ENCODE assay signal across 16 cellular contexts in the genomic region with DNA sequence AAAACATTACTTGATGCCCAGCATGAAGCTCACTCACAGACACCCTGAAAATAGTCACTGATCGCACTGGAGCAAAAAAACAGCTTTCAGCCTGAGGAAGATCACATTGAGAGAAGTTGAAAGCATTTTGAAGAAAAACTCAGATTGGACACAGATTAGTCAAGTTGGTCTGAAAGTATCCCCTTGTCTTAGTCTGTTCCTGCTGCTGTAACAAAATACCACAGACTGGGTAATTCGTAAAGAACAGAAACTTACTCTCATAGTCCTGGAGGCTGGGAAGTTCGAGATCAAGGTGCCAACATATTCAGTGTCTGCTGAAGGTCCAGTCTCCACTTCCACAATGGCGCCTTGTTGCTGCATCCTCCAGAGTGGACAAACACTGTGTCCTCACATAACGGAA. TPM values are rescaled to one million over a fixed set of nuclear protein-coding genes. Genes with fewer than 3 reads are reported as not detected.
A peak's percentile ranks its signal among the peaks of the same experiment; 100 is the strongest.
DNase-seq lines count a peak whose midpoint lies in the region; ATAC-seq, FAIRE-seq and TF ChIP-seq lines count a peak whose summit lies in the region.
"Had no signal": no experiment of that assay in that cellular context is flagged by ENCODE, and none has a peak within 500 bp of the region (broad histone marks: within the 10 kb centered on the region; RNA-seq: fewer than 3 reads in every experiment).

No MANE protein-coding gene starts in this region.

- no peaks in the 10 kb centered on the region for H3K79me2 ChIP-seq in HepG2 (ENCODE audit: insufficient read depth, low read length)

- BruUV-seq in HepG2 (replicated peaks; lab: Mats Ljungman, UMichigan) = no TSS peak

- POLR2A ChIA-PET in HepG2 (lab: Yijun Ruan, JAX) = interaction anchor here (1.5 kb wide), 1 partner anchor 15 kb away, joined by 5 read pairs; the partner anchor contains the start of gene NDUFV2
- POLR2A ChIA-PET in naive thymus-derived CD8-positive, alpha-beta T cell (lab: Charles Lee) = interaction anchor here (4.8 kb wide), 1 partner anchor 14 kb away, joined by 21 read pairs; the partner anchor contains the start of gene NDUFV2

- H3K27me3 Mint-ChIP-seq in T-helper 1 cell treated with Interleukin-12 subunit alpha and Interleukin-12 subunit beta and Interleukin-4 antibody, amounts not matched to agents 30 μg/mL and 1 μg/mL, for 36 hours (ENCODE audit: low read depth) = no peaks in the 10 kb centered on the region
- H3K27me3 Mint-ChIP-seq in activated T-helper 1 cell treated with anti-CD3 and anti-CD28 coated beads, Interleukin-12 subunit alpha, Interleukin-12 subunit beta, Interleukin-2, Interleukin-4 antibody, amounts not matched to agents 30 ng/mL and 10 ng/mL and 1 ng/mL, durations not matched to agents 14 hours and 24 hours and 36 hours (ENCODE audit: insufficient read depth) = no peaks in the 10 kb centered on the region
- no peaks in the 10 kb centered on the region for H3K27me3 Mint-ChIP-seq in naive thymus-derived CD8-positive, alpha-beta T cell
- H3K27me3 Mint-ChIP-seq: IgD-negative memory B cell had no signal

- H3K4me3 Mint-ChIP-seq in T-helper 1 cell treated with Interleukin-12 subunit alpha and Interleukin-12 subunit beta and Interleukin-4 antibody, amounts not matched to agents 30 μg/mL and 1 μg/mL, for 36 hours = no peak overlapping the region
- H3K4me3 Mint-ChIP-seq in activated T-helper 1 cell treated with anti-CD3 and anti-CD28 coated beads, Interleukin-12 subunit alpha, Interleukin-12 subunit beta, Interleukin-2, Interleukin-4 antibody, amounts not matched to agents 30 ng/mL and 10 ng/mL and 1 ng/mL, durations not matched to agents 14 hours and 24 hours and 36 hours = peak overlapping the region; percentile 26
- H3K4me3 Mint-ChIP-seq in naive thymus-derived CD8-positive, alpha-beta T cell = no peak overlapping the region
- H3K4me3 Mint-ChIP-seq: H9, IgD-negative memory B cell had no signal

- CTCF ChIA-PET in HepG2 (lab: Yijun Ruan, JAX; ENCODE audit: low intra/inter-chr PET ratio, low total read pairs) = no interaction called here

- H3K9ac ChIP-seq in HepG2 (ENCODE audit: insufficient read depth, low read depth, low read length) = no peak overlapping the region
- H3K9ac ChIP-seq: BLaER1 had no signal

- peaks cover 54% of the 10 kb centered on the region for H3K4me1 Mint-ChIP-seq in T-helper 1 cell treated with Interleukin-12 subunit alpha and Interleukin-12 subunit beta and Interleukin-4 antibody, amounts not matched to agents 30 μg/mL and 1 μg/mL, for 36 hours (ENCODE audit: low read depth)
- H3K4me1 Mint-ChIP-seq in activated T-helper 1 cell treated with anti-CD3 and anti-CD28 coated beads, Interleukin-12 subunit alpha, Interleukin-12 subunit beta, Interleukin-2, Interleukin-4 antibody, amounts not matched to agents 30 ng/mL and 10 ng/mL and 1 ng/mL, durations not matched to agents 14 hours and 24 hours and 36 hours (ENCODE audit: low read depth) = peaks cover 66% of the 10 kb centered on the region
- peaks cover 8 to 55% (median 42%) of the 10 kb centered on the region in 4 donors for H3K4me1 Mint-ChIP-seq in naive thymus-derived CD8-positive, alpha-beta T cell
- H3K4me1 Mint-ChIP-seq: H9 had no signal

- no peak overlapping the region for H3K4me2 ChIP-seq in HepG2 (ENCODE audit: low read depth, low read length)
- H3K4me2 ChIP-seq: BLaER1 had no signal

- H2AFZ ChIP-seq in HepG2 (ENCODE audit: low read length) = peak overlapping the region; percentile 52

- no peak for FAIRE-seq in HepG2 (lab: Jason Lieb, UNC)

- H3K9me3 ChIP-seq in HepG2 (ENCODE audit: low read length) = no peaks in the 10 kb centered on the region
- H3K9me3 ChIP-seq in right lobe of liver = no peaks in the 10 kb centered on the region
- H3K9me3 ChIP-seq: BLaER1, Caco-2 had no signal

- peaks cover 23% of the 10 kb centered on the region for H3K36me3 Mint-ChIP-seq in T-helper 1 cell treated with Interleukin-12 subunit alpha and Interleukin-12 subunit beta and Interleukin-4 antibody, amounts not matched to agents 30 μg/mL and 1 μg/mL, for 36 hours (ENCODE audit: low read depth)
- H3K36me3 Mint-ChIP-seq in activated T-helper 1 cell treated with anti-CD3 and anti-CD28 coated beads, Interleukin-12 subunit alpha, Interleukin-12 subunit beta, Interleukin-2, Interleukin-4 antibody, amounts not matched to agents 30 ng/mL and 10 ng/mL and 1 ng/mL, durations not matched to agents 14 hours and 24 hours and 36 hours (ENCODE audit: low read depth) = peaks cover 23% of the 10 kb centered on the region
- no peaks in the 10 kb centered on the region for H3K36me3 Mint-ChIP-seq in naive thymus-derived CD8-positive, alpha-beta T cell
- H3K36me3 Mint-ChIP-seq: IgD-negative memory B cell had no signal

- H4K20me1 ChIP-seq in HepG2 (ENCODE audit: insufficient read depth, low read length) = no peaks in the 10 kb centered on the region
- H4K20me1 ChIP-seq: BLaER1 had no signal

- 77% methylated on average over 5 of the region's 5 CpGs for WGBS in HepG2 (ENCODE audit: low lambda C conversion rate)
- 87% methylated on average over 5 of the region's 5 CpGs for WGBS in right lobe of liver (ENCODE audit: insufficient coverage, low coverage, low lambda C conversion rate, missing lambda C conversion rate)

- H3K9me3 Mint-ChIP-seq in T-helper 1 cell treated with Interleukin-12 subunit alpha and Interleukin-12 subunit beta and Interleukin-4 antibody, amounts not matched to agents 30 μg/mL and 1 μg/mL, for 36 hours = no peaks in the 10 kb centered on the region
- H3K9me3 Mint-ChIP-seq in activated T-helper 1 cell treated with anti-CD3 and anti-CD28 coated beads, Interleukin-12 subunit alpha, Interleukin-12 subunit beta, Interleukin-2, Interleukin-4 antibody, amounts not matched to agents 30 ng/mL and 10 ng/mL and 1 ng/mL, durations not matched to agents 14 hours and 24 hours and 36 hours = peaks cover 3% of the 10 kb centered on the region
- no peaks in the 10 kb centered on the region for H3K9me3 Mint-ChIP-seq in naive thymus-derived CD8-positive, alpha-beta T cell
- H3K9me3 Mint-ChIP-seq: H9, IgD-negative memory B cell had no signal

- TF ChIP-seq CTCF in HepG2 (CRISPR knock-in tag; IDR thresholded peaks at IDR 0.05) = no peak
- TF ChIP-seq CTCF in right lobe of liver (IDR thresholded peaks at IDR 0.05) = no peak

- peaks cover 56% of the 10 kb centered on the region for H3K4me1 ChIP-seq in HepG2 (ENCODE audit: insufficient read depth, low read length)
- H3K4me1 ChIP-seq in right lobe of liver = peaks cover 0 to 11% (median 0%) of the 10 kb centered on the region in 4 donors
- H3K4me1 ChIP-seq: BLaER1 had no signal

- no peak for TF ChIP-seq EP300 in HepG2 (IDR thresholded peaks at IDR 0.05; ENCODE audit: low read depth in 2 of 2, low read length in 2 of 2)
- no peak for TF ChIP-seq EP300 in HepG2 (CRISPR knock-in tag; IDR thresholded peaks at IDR 0.05; ENCODE audit: borderline replicate concordance)

- ATAC-seq in HepG2 (no peak), right lobe of liver (no peak)
- no peak for ATAC-seq in naive thymus-derived CD8-positive, alpha-beta T cell

- H3K27ac ChIP-seq in HepG2 (ENCODE audit: extremely low read length, insufficient read depth, low read length) (no peak overlapping the region), right lobe of liver (no peak overlapping the region)
- H3K27ac ChIP-seq: 22Rv1, BLaER1, RWPE1 had no signal

- intact Hi-C loops in HepG2 (cut with micrococcal nuclease; ENCODE audit: unreplicated experiment) (no loop called here), right lobe of liver (cut with DNase I) (no loop called here)
- intact Hi-C loops in activated T-helper 1 cell treated with anti-CD3 and anti-CD28 coated beads, Interleukin-12 subunit alpha, Interleukin-12 subunit beta, Interleukin-2, Interleukin-4 antibody, amounts not matched to agents 30 ng/mL and 10 ng/mL and 1 ng/mL, durations not matched to agents 14 hours and 24 hours and 36 hours (cut with micrococcal nuclease) = no loop called here

- no peak for TF ChIP-seq RAD21 in HepG2 (CRISPR knock-in tag; IDR thresholded peaks at IDR 0.05)

- no peak for DNase-seq in T-helper 1 cell
- DNase-seq in HepG2 (ENCODE audit: low spot score) = no peak
- DNase-seq in right lobe of liver = no peak
- no peak for DNase-seq in activated T-helper 1 cell treated with anti-CD3 and anti-CD28 coated beads, Interleukin-12 subunit alpha, Interleukin-12 subunit beta, Interleukin-2, Interleukin-4 antibody, amounts not matched to agents 30 ng/mL and 10 ng/mL and 1 ng/mL, durations not matched to agents 14 hours and 24 hours and 36 hours (ENCODE audit: low spot score)
- DNase-seq in naive thymus-derived CD8-positive, alpha-beta T cell = no peak
- no peak for DNase-seq in HK-2 (ENCODE audit: unreplicated experiment)
- no peak for DNase-seq in NCI-H1436 treated with DMSO at 0.1 percent for 48 hours (lab: John Stamatoyannopoulos, UW)
- DNase-seq: Caco-2, H9, NCI-H2227 treated with DMSO at 0.1 percent for 48 hours, NCI-H526 had no signal

- peak overlapping the region; percentile 79 for H3K27ac Mint-ChIP-seq in T-helper 1 cell treated with Interleukin-12 subunit alpha and Interleukin-12 subunit beta and Interleukin-4 antibody, amounts not matched to agents 30 μg/mL and 1 μg/mL, for 36 hours
- H3K27ac Mint-ChIP-seq in activated T-helper 1 cell treated with anti-CD3 and anti-CD28 coated beads, Interleukin-12 subunit alpha, Interleukin-12 subunit beta, Interleukin-2, Interleukin-4 antibody, amounts not matched to agents 30 ng/mL and 10 ng/mL and 1 ng/mL, durations not matched to agents 14 hours and 24 hours and 36 hours = peak overlapping the region; percentile 88
- H3K27ac Mint-ChIP-seq in naive thymus-derived CD8-positive, alpha-beta T cell = peak overlapping the region in 6 of 10 donors; percentile 5 to 89 (median 62)
- H3K27ac Mint-ChIP-seq: H9, IgD-negative memory B cell had no signal

- H3K36me3 ChIP-seq in HepG2 (replicated peaks in 1 of 2; ENCODE audit: control insufficient read depth in 1 of 2, insufficient read depth in 2 of 2, low read length in 2 of 2) (no peaks in the 10 kb centered on the region), right lobe of liver (no peaks in the 10 kb centered on the region)
- H3K36me3 ChIP-seq: BLaER1 had no signal

- H3K27me3 ChIP-seq in HepG2 (ENCODE audit: control insufficient read depth in 1 of 2, insufficient read depth in 2 of 2, low read length in 2 of 2) (no peaks in the 10 kb centered on the region), right lobe of liver (no peaks in the 10 kb centered on the region)
- H3K27me3 ChIP-seq: BLaER1 had no signal

- no peak overlapping the region for H3K4me3 ChIP-seq in HepG2 (replicated peaks in 1 of 3; ENCODE audit: insufficient read depth in 1 of 3, low read depth in 2 of 3, low read length in 3 of 3)
- no peak overlapping the region for H3K4me3 ChIP-seq in right lobe of liver
- H3K4me3 ChIP-seq: BLaER1 had no signal

- TF ChIP-seq POLR2A in HepG2 (IDR thresholded peaks at IDR 0.05; ENCODE audit: insufficient read depth in 1 of 2, low read depth in 2 of 2, low read length in 2 of 2) (no peak), right lobe of liver (IDR thresholded peaks at IDR 0.05) (no peak)

- in situ Hi-C loops in HepG2 (cut with HindIII; ENCODE audit: extremely low pct_ligation_motif_present, low pct_unique_long_range_greater_than_20kb) = no loop called here

RNA-seq across cellular contexts. Expression of gene NDUFV2, which starts 14.2 kb away (rescaled TPM):
- 299 and 369 TPM in 2 replicates for total RNA-seq in HepG2 (2016; rRNA removed; fragmentation: Illumina TruSeq; extraction: Trizol)
- 264 and 285 TPM in 2 replicates for total RNA-seq in HepG2 (2016; cell fraction: cytosol; rRNA removed; fragmentation: Illumina TruSeq; extraction: Trizol; ENCODE audit: low read depth)
- total RNA-seq in HepG2 (2016; cell fraction: insoluble cytoplasmic fraction; rRNA removed; fragmentation: Illumina TruSeq; extraction: Trizol) = 309 and 377 TPM in 2 replicates
- total RNA-seq in HepG2 (2016; cell fraction: membrane; rRNA removed; fragmentation: Illumina TruSeq; extraction: Trizol) = 307 and 313 TPM in 2 replicates
- 175 and 186 TPM in 2 replicates for total RNA-seq in HepG2 (2016; cell fraction: nucleus; rRNA removed; fragmentation: Illumina TruSeq; extraction: Trizol)
- polyA plus RNA-seq in HepG2 (2011; rRNA removed) = 179 and 216 TPM in 2 replicates
- polyA plus RNA-seq in HepG2 (2011; cell fraction: cytosol; rRNA removed) = 94.3 and 126 TPM in 2 replicates
- 54.4 and 62.6 TPM in 2 replicates for polyA plus RNA-seq in HepG2 (2011; cell fraction: nucleus; rRNA removed)
- polyA plus RNA-seq in HepG2 (2012) = 148 and 182 TPM in 2 replicates
- 325 and 381 TPM in 2 replicates for polyA plus RNA-seq in HepG2 (2016; cell fraction: cytosol; fragmentation: Illumina TruSeq; extraction: Trizol; ENCODE audit: low read depth)
- polyA plus RNA-seq in HepG2 (2016; cell fraction: insoluble cytoplasmic fraction; fragmentation: Illumina TruSeq; extraction: Trizol; ENCODE audit: low read depth) = 331 and 354 TPM in 2 replicates
- 233 and 259 TPM in 2 replicates for polyA plus RNA-seq in HepG2 (2016; cell fraction: membrane; fragmentation: Illumina TruSeq; extraction: Trizol; ENCODE audit: low read depth)
- 182 and 183 TPM in 2 replicates for polyA plus RNA-seq in HepG2 (2016; cell fraction: nucleus; fragmentation: Illumina TruSeq; extraction: Trizol; ENCODE audit: insufficient read depth, low read depth)
- 35.8 and 38.7 TPM in 2 replicates for polyA minus RNA-seq in HepG2 (2011; rRNA and poly(A)+ RNA removed; ENCODE audit: low replicate concordance)
- 26.0 and 35.7 TPM in 2 replicates for polyA minus RNA-seq in HepG2 (2011; cell fraction: cytosol; rRNA and poly(A)+ RNA removed)
- 279 and 305 TPM in 2 replicates for polyA minus RNA-seq in HepG2 (2011; cell fraction: nucleus; rRNA and poly(A)+ RNA removed)
- total RNA-seq in right lobe of liver = 100 to 1,000 TPM; 164 to 236 (median 183) TPM
- 381 and 391 TPM in 2 replicates for total RNA-seq in activated T-helper 1 cell treated with anti-CD3 and anti-CD28 coated beads, Interleukin-12 subunit alpha, Interleukin-12 subunit beta, Interleukin-2, Interleukin-4 antibody, amounts not matched to agents 30 ng/mL and 10 ng/mL and 1 ng/mL, durations not matched to agents 14 hours and 24 hours and 36 hours
- total RNA-seq in naive thymus-derived CD8-positive, alpha-beta T cell = 100 to 1,000 TPM; 149 to 166 TPM
- 100 to 1,000 TPM; 106 to 155 (median 128) TPM for polyA plus RNA-seq in naive thymus-derived CD8-positive, alpha-beta T cell

RNA-seq across cellular contexts. Expression of gene ANKRD12, which starts 48.3 kb away (rescaled TPM):
- 16.8 and 23.2 TPM in 2 replicates for total RNA-seq in HepG2 (2016; rRNA removed; fragmentation: Illumina TruSeq; extraction: Trizol)
- 185 and 208 TPM in 2 replicates for total RNA-seq in HepG2 (2016; cell fraction: cytosol; rRNA removed; fragmentation: Illumina TruSeq; extraction: Trizol; ENCODE audit: low read depth)
- 13.8 and 24.0 TPM in 2 replicates for total RNA-seq in HepG2 (2016; cell fraction: insoluble cytoplasmic fraction; rRNA removed; fragmentation: Illumina TruSeq; extraction: Trizol)
- 82.6 and 97.9 TPM in 2 replicates for total RNA-seq in HepG2 (2016; cell fraction: membrane; rRNA removed; fragmentation: Illumina TruSeq; extraction: Trizol)
- total RNA-seq in HepG2 (2016; cell fraction: nucleus; rRNA removed; fragmentation: Illumina TruSeq; extraction: Trizol) = 25.9 and 32.4 TPM in 2 replicates
- polyA plus RNA-seq in HepG2 (2011; rRNA removed) = 5.0 and 6.0 TPM in 2 replicates
- polyA plus RNA-seq in HepG2 (2011; cell fraction: cytosol; rRNA removed) = 1.1 and 3.2 TPM in 2 replicates
- 11.1 and 12.2 TPM in 2 replicates for polyA plus RNA-seq in HepG2 (2011; cell fraction: nucleus; rRNA removed)
- polyA plus RNA-seq in HepG2 (2012) = 12.0 and 13.7 TPM in 2 replicates
- 0.16 and 0.49 TPM in 2 replicates for polyA plus RNA-seq in HepG2 (2016; cell fraction: cytosol; fragmentation: Illumina TruSeq; extraction: Trizol; ENCODE audit: low read depth)
- polyA plus RNA-seq in HepG2 (2016; cell fraction: insoluble cytoplasmic fraction; fragmentation: Illumina TruSeq; extraction: Trizol; ENCODE audit: low read depth) = 6.2 and 6.3 TPM in 2 replicates
- 0.37 and 0.38 TPM in 2 replicates for polyA plus RNA-seq in HepG2 (2016; cell fraction: membrane; fragmentation: Illumina TruSeq; extraction: Trizol; ENCODE audit: low read depth)
- polyA plus RNA-seq in HepG2 (2016; cell fraction: nucleus; fragmentation: Illumina TruSeq; extraction: Trizol; ENCODE audit: insufficient read depth, low read depth) = 22.3 and 24.5 TPM in 2 replicates
- 17.9 and 18.3 TPM in 2 replicates for polyA minus RNA-seq in HepG2 (2011; rRNA and poly(A)+ RNA removed; ENCODE audit: low replicate concordance)
- polyA minus RNA-seq in HepG2 (2011; cell fraction: cytosol; rRNA and poly(A)+ RNA removed) = 40.9 and 44.7 TPM in 2 replicates
- 80.1 and 85.7 TPM in 2 replicates for polyA minus RNA-seq in HepG2 (2011; cell fraction: nucleus; rRNA and poly(A)+ RNA removed)
- 10 to 100 TPM; 12.3 to 38.7 (median 21.4) TPM for total RNA-seq in right lobe of liver
- 61.3 and 62.2 TPM in 2 replicates for total RNA-seq in activated T-helper 1 cell treated with anti-CD3 and anti-CD28 coated beads, Interleukin-12 subunit alpha, Interleukin-12 subunit beta, Interleukin-2, Interleukin-4 antibody, amounts not matched to agents 30 ng/mL and 10 ng/mL and 1 ng/mL, durations not matched to agents 14 hours and 24 hours and 36 hours
- 100 to 1,000 TPM; 198 to 212 TPM for total RNA-seq in naive thymus-derived CD8-positive, alpha-beta T cell
- 10 to 100 TPM; 15.7 to 70.4 (median 26.3) TPM for polyA plus RNA-seq in naive thymus-derived CD8-positive, alpha-beta T cell
